18 cellular contexts compared by ENCODE assay signal in genomic region chr6:311679-312220, GRCh38. TPM values are rescaled to one million over a fixed set of nuclear protein-coding genes. Genes with fewer than 3 reads are reported as not detected.
DNase-seq lines count a peak whose midpoint lies in the region; ATAC-seq, FAIRE-seq and TF ChIP-seq lines count a peak whose summit lies in the region.
"Had no signal": no experiment of that assay in that cellular context is flagged by ENCODE, and none has a peak within 500 bp of the region (broad histone marks: within the 10 kb centered on the region; RNA-seq: fewer than 3 reads in every experiment).

No MANE protein-coding gene starts in this region.

- H3K9me3 Mint-ChIP-seq in activated naive CD8-positive, alpha-beta T cell treated with anti-CD3 and anti-CD28 coated beads, Interleukin-2, amount 50 U/mL, for 24 hours: no peaks in the 10 kb centered on the region
- H3K9me3 Mint-ChIP-seq in activated naive CD8-positive, alpha-beta T cell treated with anti-CD3 and anti-CD28 coated beads for 36 hours: no peaks in the 10 kb centered on the region
- H3K9me3 Mint-ChIP-seq: T-cell had no signal

- ATAC-seq in activated naive CD8-positive, alpha-beta T cell treated with anti-CD3 and anti-CD28 coated beads, Interleukin-2, amount 50 U/mL, for 24 hours: peak; percentile 50
- ATAC-seq in K562 (peak; percentile 62), right cardiac atrium (peak; percentile 34 to 40), upper lobe of right lung (no peak)
- ATAC-seq: A549; activated CD8-positive, alpha-beta T cell treated with anti-CD3 and anti-CD28 coated beads, Interleukin-2, amount 10 ng/mL, durations not matched to agents 7 days and 5 days; activated T-helper 17 cell treated with anti-CD3 and anti-CD28 coated beads, Interleukin-2, amount 50 U/mL, for 72 hours; T-cell had no signal

- H3K79me2 ChIP-seq in K562 (ENCODE audit: control insufficient read depth, insufficient read depth, low read length): no peaks in the 10 kb centered on the region

- H4K20me1 ChIP-seq in K562 (replicated peaks; ENCODE audit: control insufficient read depth, insufficient read depth, low read length): 0 out of 2 replicates have a peak, but pooled peaks cover 4% of the 10 kb centered on the region

- peaks cover 10% of the 10 kb centered on the region for H3K36me3 Mint-ChIP-seq in activated naive CD8-positive, alpha-beta T cell treated with anti-CD3 and anti-CD28 coated beads, Interleukin-2, amount 50 U/mL, for 24 hours (ENCODE audit: low read depth)
- H3K36me3 Mint-ChIP-seq in activated naive CD8-positive, alpha-beta T cell treated with anti-CD3 and anti-CD28 coated beads for 36 hours: peaks cover 3% of the 10 kb centered on the region

- CTCF ChIA-PET in K562 (lab: Yijun Ruan, JAX; ENCODE audit: low intra/inter-chr PET ratio): no interaction called here

- H3K27ac Mint-ChIP-seq in activated naive CD8-positive, alpha-beta T cell treated with anti-CD3 and anti-CD28 coated beads, Interleukin-2, amount 50 U/mL, for 24 hours: no peak overlapping the region
- H3K27ac Mint-ChIP-seq in activated naive CD8-positive, alpha-beta T cell treated with anti-CD3 and anti-CD28 coated beads for 36 hours: no peak overlapping the region
- H3K27ac Mint-ChIP-seq: activated T-helper 17 cell treated with anti-CD3 and anti-CD28 coated beads, Interleukin-2, amount 50 U/mL, for 72 hours had no signal

- peaks cover 35% of the 10 kb centered on the region for H3K4me1 Mint-ChIP-seq in activated naive CD8-positive, alpha-beta T cell treated with anti-CD3 and anti-CD28 coated beads, Interleukin-2, amount 50 U/mL, for 24 hours
- H3K4me1 Mint-ChIP-seq in activated naive CD8-positive, alpha-beta T cell treated with anti-CD3 and anti-CD28 coated beads for 36 hours: peaks cover 26% of the 10 kb centered on the region

- peak overlapping the region; percentile 61 for H3K4me2 ChIP-seq in K562 (ENCODE audit: insufficient read depth, low read length)
- H3K4me2 ChIP-seq: A549 had no signal

- H2AFZ ChIP-seq in K562 (ENCODE audit: low read depth, low read length): peak overlapping the region; percentile 84
- H2AFZ ChIP-seq: parathyroid adenoma had no signal

- H3K4me3 ChIP-seq in K562: no peak overlapping the region
- H3K4me3 ChIP-seq in right cardiac atrium (ENCODE audit: low read length): no peak overlapping the region
- no peak overlapping the region for H3K4me3 ChIP-seq in subcutaneous abdominal adipose tissue (ENCODE audit: low read depth in 1 of 5, low read length in 5 of 5)
- no peak overlapping the region for H3K4me3 ChIP-seq in vagina
- H3K4me3 ChIP-seq in upper lobe of right lung: no peak overlapping the region
- H3K4me3 ChIP-seq: A549, lung, tibial artery had no signal

- H3K9me3 ChIP-seq in K562 (replicated peaks; ENCODE audit: control insufficient read depth, insufficient read depth, low read depth, low read length): no peaks in the 10 kb centered on the region
- H3K9me3 ChIP-seq in right cardiac atrium (ENCODE audit: control insufficient read depth, low read length): no peaks in the 10 kb centered on the region
- no peaks in the 10 kb centered on the region for H3K9me3 ChIP-seq in subcutaneous abdominal adipose tissue (ENCODE audit: control insufficient read depth in 5 of 5, low read length in 5 of 5)
- no peaks in the 10 kb centered on the region for H3K9me3 ChIP-seq in vagina
- no peaks in the 10 kb centered on the region for H3K9me3 ChIP-seq in upper lobe of right lung
- H3K9me3 ChIP-seq: A549, tibial artery had no signal

- in situ Hi-C loops in K562 (cut with MboI): no loop called here

- TF ChIP-seq CTCF in K562 (IDR thresholded peaks at IDR 0.05 in 2 of 3, conservative IDR thresholded peaks at IDR 0.05 in 1 of 3; ENCODE audit: insufficient read depth in 2 of 3, low read depth in 1 of 3, low read length in 3 of 3): no peak
- TF ChIP-seq CTCF in vagina (IDR thresholded peaks at IDR 0.05): no peak
- TF ChIP-seq CTCF in upper lobe of right lung (IDR thresholded peaks at IDR 0.05): no peak

- intact Hi-C loops in K562 (cut with micrococcal nuclease) (no loop called here), right cardiac atrium (cut with DNase I) (no loop called here), vagina (cut with DNase I) (no loop called here), upper lobe of right lung (cut with DNase I) (no loop called here)

- BruUV-seq in K562 (replicated peaks; lab: Mats Ljungman, UMichigan): no TSS peak

- H3K4me1 ChIP-seq in K562 (replicated peaks in 1 of 2; ENCODE audit: control insufficient read depth in 2 of 2, insufficient read depth in 2 of 2, low read length in 2 of 2): peaks cover 5 to 9% of the 10 kb centered on the region in 2 experiments
- H3K4me1 ChIP-seq in right cardiac atrium (ENCODE audit: control insufficient read depth, insufficient read depth, low read length): peaks cover 5% of the 10 kb centered on the region
- H3K4me1 ChIP-seq in subcutaneous abdominal adipose tissue (ENCODE audit: control insufficient read depth in 5 of 5, insufficient read depth in 5 of 5, low read length in 5 of 5): peaks cover 11 to 46% (median 26%) of the 10 kb centered on the region in 5 donors
- peaks cover 11% of the 10 kb centered on the region for H3K4me1 ChIP-seq in vagina
- peaks cover 8% of the 10 kb centered on the region for H3K4me1 ChIP-seq in upper lobe of right lung
- H3K4me1 ChIP-seq: A549, tibial artery had no signal

- FAIRE-seq in K562 (lab: Jason Lieb, UNC): peak; percentile 59
- FAIRE-seq: A549 had no signal

- WGBS in K562 (ENCODE audit: insufficient coverage, low coverage, missing lambda C conversion rate): 10% methylated on average over 17 of the region's 17 CpGs
- WGBS in right cardiac atrium: 63% methylated on average over 17 of the region's 17 CpGs

- H3K4me3 Mint-ChIP-seq in activated naive CD8-positive, alpha-beta T cell treated with anti-CD3 and anti-CD28 coated beads, Interleukin-2, amount 50 U/mL, for 24 hours: no peak overlapping the region
- H3K4me3 Mint-ChIP-seq in activated naive CD8-positive, alpha-beta T cell treated with anti-CD3 and anti-CD28 coated beads for 36 hours: no peak overlapping the region
- H3K4me3 Mint-ChIP-seq: activated CD8-positive, alpha-beta T cell treated with anti-CD3 and anti-CD28 coated beads, Interleukin-2, amount 10 ng/mL, durations not matched to agents 7 days and 5 days; activated T-helper 17 cell treated with anti-CD3 and anti-CD28 coated beads, Interleukin-2, amount 50 U/mL, for 72 hours; CD4-positive, CD25-positive, alpha-beta regulatory T cell; T-cell had no signal

- H3K9ac ChIP-seq in K562 (ENCODE audit: insufficient read depth in 1 of 2, low read depth in 2 of 2, low read length in 2 of 2) (peak overlapping the region in 1 of 2 experiments; percentile 13; a peak in 1 of 4 replicates), subcutaneous abdominal adipose tissue (ENCODE audit: low read length in 5 of 5) (no peak overlapping the region)
- H3K9ac ChIP-seq: parathyroid adenoma had no signal

- H3K27ac ChIP-seq in K562 (ENCODE audit: extremely low read depth, low read depth, low read length) (no peak overlapping the region; the same call in 2 of the 3 replicates), right cardiac atrium (ENCODE audit: low read length) (no peak overlapping the region), subcutaneous abdominal adipose tissue (ENCODE audit: low read depth, low read length) (peak overlapping the region; percentile 46), vagina (no peak overlapping the region), upper lobe of right lung (no peak overlapping the region)
- H3K27ac ChIP-seq: A549, parathyroid adenoma, tibial artery had no signal

- POLR2A ChIA-PET in K562 (lab: Yijun Ruan, JAX): interaction anchor here (0.9 to 1.6 kb wide), 2 partner anchors 12 to 50 kb away, joined by 3 read pairs; no protein-coding TSS in a partner anchor

- no peaks in the 10 kb centered on the region for H3K27me3 Mint-ChIP-seq in activated naive CD8-positive, alpha-beta T cell treated with anti-CD3 and anti-CD28 coated beads, Interleukin-2, amount 50 U/mL, for 24 hours
- H3K27me3 Mint-ChIP-seq in activated naive CD8-positive, alpha-beta T cell treated with anti-CD3 and anti-CD28 coated beads for 36 hours: no peaks in the 10 kb centered on the region
- H3K27me3 Mint-ChIP-seq: activated T-helper 17 cell treated with anti-CD3 and anti-CD28 coated beads, Interleukin-2, amount 50 U/mL, for 72 hours; CD4-positive, CD25-positive, alpha-beta regulatory T cell; T-cell had no signal

- no peak for TF ChIP-seq RAD21 in K562 (CRISPR knock-in tag; conservative IDR thresholded peaks at IDR 0.05 in 1 of 2, IDR thresholded peaks at IDR 0.05 in 1 of 2)

- no peaks in the 10 kb centered on the region for H3K9me1 ChIP-seq in K562 (ENCODE audit: control insufficient read depth, insufficient read depth, low read length)

- TF ChIP-seq EP300 in K562 (IDR thresholded peaks at IDR 0.05; ENCODE audit: low read length): no peak

- TF ChIP-seq POLR2A in K562 (conservative IDR thresholded peaks at IDR 0.05) (no peak), vagina (IDR thresholded peaks at IDR 0.05) (no peak)

- H3K36me3 ChIP-seq in K562 (ENCODE audit: control insufficient read depth, insufficient read depth, low read length) (no peaks in the 10 kb centered on the region), subcutaneous abdominal adipose tissue (ENCODE audit: control insufficient read depth in 5 of 5, insufficient read depth in 5 of 5, low read length in 5 of 5) (peaks cover 0 to 9% (median 0%) of the 10 kb centered on the region in 5 donors), vagina (no peaks in the 10 kb centered on the region), upper lobe of right lung (no peaks in the 10 kb centered on the region)

- peaks cover 0 to 11% of the 10 kb centered on the region in 2 experiments; a peak in 1 of 5 replicates for H3K27me3 ChIP-seq in K562 (ENCODE audit: control insufficient read depth in 2 of 2, insufficient read depth in 2 of 2, low read length in 2 of 2)
- H3K27me3 ChIP-seq in right cardiac atrium (ENCODE audit: control insufficient read depth, insufficient read depth): no peaks in the 10 kb centered on the region
- H3K27me3 ChIP-seq in subcutaneous abdominal adipose tissue (ENCODE audit: control insufficient read depth in 5 of 5, insufficient read depth in 4 of 5, low read length in 5 of 5): no peaks in the 10 kb centered on the region
- H3K27me3 ChIP-seq in vagina: no peaks in the 10 kb centered on the region
- H3K27me3 ChIP-seq in upper lobe of right lung: no peaks in the 10 kb centered on the region
- H3K27me3 ChIP-seq: tibial artery had no signal

- DNase-seq in activated naive CD8-positive, alpha-beta T cell treated with anti-CD3 and anti-CD28 coated beads, Interleukin-2, amount 50 U/mL, for 24 hours: no peak
- DNase-seq in activated naive CD8-positive, alpha-beta T cell treated with anti-CD3 and anti-CD28 coated beads for 36 hours: no peak
- DNase-seq in K562 (ENCODE audit: extremely low read depth in 1 of 4, low spot score in 3 of 4) (peak in 3 of 4 experiments; percentile 34 to 50 (median 36)), right cardiac atrium (peak in 2 of 3 donors; percentile 75 to 80), vagina (ENCODE audit: extremely low spot score in 2 of 2) (no peak), upper lobe of right lung (no peak), NCI-H2029 treated with DMSO at 0.1 percent for 48 hours (lab: John Stamatoyannopoulos, UW) (no peak)
- DNase-seq: activated CD8-positive, alpha-beta T cell treated with anti-CD3 and anti-CD28 coated beads, Interleukin-2, amount 10 ng/mL, durations not matched to agents 7 days and 5 days; CD4-positive, CD25-positive, alpha-beta regulatory T cell; NCI-H2081; NCI-H446 treated with DMSO at 0.1 percent for 48 hours; T-cell; tibial artery had no signal

RNA-seq across cellular contexts. Expression of gene DUSP22, which starts 19.5 kb away (rescaled TPM):
- total RNA-seq in activated naive CD8-positive, alpha-beta T cell treated with anti-CD3 and anti-CD28 coated beads for 36 hours: 10 to 100 TPM; 22.9 to 23.9 TPM
- total RNA-seq in K562 (2011; cell fraction: chromatin; rRNA removed; ENCODE audit: low replicate concordance): 24.8 and 31.0 TPM in 2 replicates
- 15.9 and 18.3 TPM in 2 replicates for total RNA-seq in K562 (2011; cell fraction: nucleolus; rRNA removed)
- 24.7 and 35.4 TPM in 2 replicates for total RNA-seq in K562 (2011; cell fraction: nucleoplasm; rRNA removed)
- total RNA-seq in K562 (2014; rRNA removed) (11.8 and 14.0 TPM in 2 replicates), K562 (2014; rRNA removed; fragmentation: Illumina TruSeq; extraction: Trizol) (10.3 and 12.3 TPM in 2 replicates), K562 (2015; rRNA removed; fragmentation: Illumina TruSeq; extraction: Trizol) (10.0 TPM in 2 replicates), K562 (2021) (19.4 TPM in 2 replicates), right cardiac atrium (10 to 100 TPM; 61.0 to 74.8 (median 66.8) TPM), vagina (57.5 TPM), upper lobe of right lung (61.2 TPM)
- polyA plus RNA-seq in K562 (2011; rRNA removed) (10.4 and 14.3 TPM in 2 replicates), K562 (2014; fragmentation: Illumina TruSeq; extraction: Trizol) (13.8 and 14.4 TPM in 2 replicates), K562 (2014; fragmentation: Nextera tagmentation; extraction: Ambion mirVana) (1 to 10 TPM; 9.3 to 9.6 TPM), K562 (2014; rRNA removed) (14.7 and 17.5 TPM in 2 replicates), right cardiac atrium (51.0 TPM)
- 9.5 and 14.9 TPM in 2 replicates for polyA plus RNA-seq in K562 (2011; cell fraction: cytosol; rRNA removed)
- 50.7 and 53.8 TPM in 2 replicates for polyA plus RNA-seq in K562 (2011; cell fraction: nucleus; rRNA removed)
- 16.9 and 37.3 TPM in 2 replicates for polyA plus RNA-seq in K562 (2012)
- polyA minus RNA-seq in K562 (2011; rRNA and poly(A)+ RNA removed): 7.9 and 8.9 TPM in 2 replicates
- polyA minus RNA-seq in K562 (2011; cell fraction: cytosol; rRNA and poly(A)+ RNA removed): 5.4 and 9.0 TPM in 2 replicates
- 10.0 and 16.2 TPM in 2 replicates for polyA minus RNA-seq in K562 (2011; cell fraction: nucleus; rRNA and poly(A)+ RNA removed)

Comparison
In these comparisons a context has a peak if more than half of its experiments do, and no peak if none do; other contexts are left out.
1. DNase-seq: peak in K562 (3 of 4) and right cardiac atrium (2 of 3); none in activated naive CD8-positive, alpha-beta T cell treated with anti-CD3 and anti-CD28 coated beads, Interleukin-2, amount 50 U/mL, for 24 hours (single experiment), activated naive CD8-positive, alpha-beta T cell treated with anti-CD3 and anti-CD28 coated beads for 36 hours (single experiment), vagina (0 of 2), upper lobe of right lung (single experiment) and NCI-H2029 treated with DMSO at 0.1 percent for 48 hours (single experiment).